ENCODE assay signal across 9 cellular contexts in genomic region chr15:72062319-72062718, GRCh38.
"Had no signal": no experiment of that assay in that cellular context is flagged by ENCODE, and none has a peak within 500 bp of the region (broad histone marks: within the 10 kb centered on the region; RNA-seq: fewer than 3 reads in every experiment).

No MANE protein-coding gene starts in this region.

- DNase-seq: H9, HCEC 1CT, HFFc6, KG1 had no signal

- FAIRE-seq: H1, H54, HTR-8/SVneo, K562 had no signal

- H2AFZ ChIP-seq: GM23338 had no signal

- ATAC-seq: GM23338, K562 had no signal

- H3K4me3 ChIP-seq: GM23338, K562 had no signal

- H3K4me2 ChIP-seq: GM23338 had no signal
